ENCODE assay signal across 21 cellular contexts in the genomic region with DNA sequence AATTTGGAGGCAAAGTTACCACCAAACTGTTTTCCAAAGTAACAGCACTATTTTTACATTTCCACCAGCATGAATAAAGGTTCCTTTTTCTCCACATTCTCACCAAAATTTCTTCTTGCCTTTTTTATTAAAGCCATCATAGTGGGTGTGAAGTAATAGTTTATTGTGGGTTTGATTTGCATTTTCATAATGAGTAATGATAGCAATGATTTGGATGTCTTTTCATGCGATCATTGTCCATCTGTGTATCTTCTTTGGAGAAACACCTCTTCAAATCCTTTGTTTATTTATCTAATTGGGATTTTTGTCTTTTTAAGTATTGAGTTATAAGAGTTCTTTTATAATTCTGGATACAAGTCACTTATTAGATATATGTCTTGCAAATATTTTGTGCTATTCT.
DNase-seq lines count a peak whose midpoint lies in the region; TF ChIP-seq lines count a peak whose summit lies in the region.
"Had no signal": no experiment of that assay in that cellular context is flagged by ENCODE, and none has a peak within 500 bp of the region (broad histone marks: within the 10 kb centered on the region; RNA-seq: fewer than 3 reads in every experiment).

No MANE protein-coding gene starts in this region.

- no peaks in the 10 kb centered on the region for H3F3A ChIP-seq in PC-9 (ENCODE audit: insufficient read depth, low read depth)

- H3K36me3 ChIP-seq in PC-9 (ENCODE audit: low read depth) (no peaks in the 10 kb centered on the region), WERI-Rb-1 (no peaks in the 10 kb centered on the region), stomach (no peaks in the 10 kb centered on the region)
- H3K36me3 ChIP-seq: BE2C, BLaER1 had no signal

- H3K4me3 ChIP-seq in PC-9 (no peak overlapping the region), WERI-Rb-1 (ENCODE audit: low read depth, low read length) (no peak overlapping the region), stomach (no peak overlapping the region)
- H3K4me3 ChIP-seq: A549, BLaER1 had no signal

- H4K20me1 ChIP-seq in PC-9 (ENCODE audit: insufficient read depth) = no peaks in the 10 kb centered on the region
- H4K20me1 ChIP-seq: BLaER1 had no signal

- no peak for TF ChIP-seq CTCF in PC-9 (conservative IDR thresholded peaks at IDR 0.05)
- no peak for TF ChIP-seq CTCF in WERI-Rb-1 (IDR thresholded peaks at IDR 0.05; ENCODE audit: low read depth, low read length)
- no peak for TF ChIP-seq CTCF in stomach (IDR thresholded peaks at IDR 0.05)

- H3K4me1 ChIP-seq in PC-9 (replicated peaks; ENCODE audit: insufficient read depth) (no peaks in the 10 kb centered on the region), stomach (no peaks in the 10 kb centered on the region)
- H3K4me1 ChIP-seq: A549, BE2C, BLaER1 had no signal

- H3K27me3 ChIP-seq in PC-9 (ENCODE audit: insufficient read depth, low read depth) (no peaks in the 10 kb centered on the region), WERI-Rb-1 (ENCODE audit: insufficient read depth, low read depth, severe bottlenecking) (no peaks in the 10 kb centered on the region), stomach (no peaks in the 10 kb centered on the region)
- H3K27me3 ChIP-seq: BE2C, BLaER1 had no signal

- intact Hi-C loops in PC-9 (cut with micrococcal nuclease; ENCODE audit: unreplicated experiment) (no loop called here), stomach (cut with DNase I; ENCODE audit: low total_unique reads) (no loop called here)

- no peaks in the 10 kb centered on the region for H3K79me2 ChIP-seq in PC-9 (ENCODE audit: low read depth)

- DNase-seq in G401 (ENCODE audit: low spot score) (peak; percentile 91), PC-9 (no peak), cerebellar nuclear complex (lab: John Stamatoyannopoulos, UW) (peak; percentile 10 to 67), WERI-Rb-1 (no peak), inferior parietal cortex (ENCODE audit: extremely low spot score) (no peak), stomach (no peak)
- DNase-seq: BE2C; CD4-positive, alpha-beta memory T cell; CD4-positive, CD25-positive, alpha-beta regulatory T cell; CD8-positive, alpha-beta memory T cell; COR-L47; DMS 273 treated with DMSO at 0.1 percent for 48 hours; DMS153; DMS53; DMS79; DND-41; EL; GF-D8 had no signal

- CTCF ChIA-PET in PC-9 (lab: Charles Lee) = no interaction called here

- TF ChIP-seq POLR2A in stomach (IDR thresholded peaks at IDR 0.05) = no peak

- no peak overlapping the region for H3K4me2 ChIP-seq in PC-9
- H3K4me2 ChIP-seq: A549, BLaER1 had no signal

- no peaks in the 10 kb centered on the region for H3K9me3 ChIP-seq in PC-9 (ENCODE audit: insufficient read depth, low read depth)
- H3K9me3 ChIP-seq in WERI-Rb-1 (ENCODE audit: severe bottlenecking) = no peaks in the 10 kb centered on the region
- no peaks in the 10 kb centered on the region for H3K9me3 ChIP-seq in stomach
- H3K9me3 ChIP-seq: A549, BE2C, BLaER1 had no signal

- H2AFZ ChIP-seq in PC-9 = 0 out of 2 replicates have a peak overlapping the region, but pooled peaks have one; percentile 14

- H3K27ac ChIP-seq in PC-9 (no peak overlapping the region), WERI-Rb-1 (no peak overlapping the region), stomach (no peak overlapping the region)
- H3K27ac ChIP-seq: 22Rv1, A549, BLaER1 had no signal

- no TSS peak for BruUV-seq in PC-9 (replicated peaks; lab: Mats Ljungman, UMichigan)

- 80 to 89% (median 86%) methylated on average over 1 of the region's 1 CpG for WGBS in stomach, 5 donors

- in situ Hi-C loops in G401 (cut with HindIII; ENCODE audit: low sequenced_read_pairs) = no loop called here

- TF ChIP-seq EP300 in stomach (IDR thresholded peaks at IDR 0.05) = no peak

- POLR2A ChIA-PET in PC-9 (lab: Charles Lee; ENCODE audit: unreplicated experiment) = no interaction called here

- H3K9me2 ChIP-seq in PC-9 (ENCODE audit: insufficient read depth) = no peaks in the 10 kb centered on the region; the same call in 1 of the 2 replicates

Comparison
In these comparisons a context has a peak if more than half of its experiments do, and no peak if none do; other contexts are left out.
1. DNase-seq: peak in G401 (single experiment) and cerebellar nuclear complex (2 of 2); none in PC-9 (0 of 2), WERI-Rb-1 (single experiment), inferior parietal cortex (single experiment) and stomach (single experiment).